Comparison of ENCODE assay signal across 14 cellular contexts in genomic region chr10:77245953-77246352, GRCh38.
DNase-seq lines count a peak whose midpoint lies in the region; ATAC-seq and TF ChIP-seq lines count a peak whose summit lies in the region.
"Had no signal": no experiment of that assay in that cellular context is flagged by ENCODE, and none has a peak within 500 bp of the region (broad histone marks: within the 10 kb centered on the region; RNA-seq: fewer than 3 reads in every experiment).

No MANE protein-coding gene starts in this region.

- TF ChIP-seq CTCF in IMR-90 (conservative IDR thresholded peaks at IDR 0.05; ENCODE audit: low read depth, low read length) (no peak), upper lobe of left lung (IDR thresholded peaks at IDR 0.05) (no peak)

- no peak overlapping the region for H3K9ac ChIP-seq in IMR-90 (ENCODE audit: low read depth, low read length)
- no peak overlapping the region for H3K9ac ChIP-seq in adipocyte (ENCODE audit: low read length)

- peak overlapping the region; percentile 60 for H2BK120ac ChIP-seq in IMR-90 (ENCODE audit: low read depth, low read length)

- H2BK20ac ChIP-seq in IMR-90 (ENCODE audit: low read depth, low read length), result peak overlapping the region; percentile 53; the same call in 1 of the 2 replicates

- no peak overlapping the region for H3K56ac ChIP-seq in IMR-90 (ENCODE audit: extremely low read depth, insufficient read depth, low read length)

- H2AK9ac ChIP-seq in IMR-90 (replicated peaks; ENCODE audit: low read depth, low read length, poor library complexity), result no peak overlapping the region

- no peaks in the 10 kb centered on the region for H4K20me1 ChIP-seq in IMR-90 (ENCODE audit: insufficient read depth, low read length)

- ATAC-seq in IMR-90 (ENCODE audit: low read depth), result no peak
- peak; percentile 17 to 67 for ATAC-seq in upper lobe of left lung (ENCODE audit: low FRiP score in 2 of 2)
- ATAC-seq in activated T-helper 17 cell treated with anti-CD3 and anti-CD28 coated beads, Interleukin-2, amount 50 U/mL, for 72 hours (replicated peaks), result no peak
- no peak for ATAC-seq in GM18907 (IDR thresholded peaks at IDR 0.05; ENCODE audit: unreplicated experiment)

- H3K9me3 ChIP-seq in IMR-90 (ENCODE audit: control insufficient read depth, insufficient read depth, low read length) (no peaks in the 10 kb centered on the region), adipocyte (ENCODE audit: control insufficient read depth, low read length) (no peaks in the 10 kb centered on the region), upper lobe of left lung (no peaks in the 10 kb centered on the region)

- peak overlapping the region in 1 of 2 experiments; percentile 63; a peak in 2 of 4 replicates for H4K8ac ChIP-seq in IMR-90 (ENCODE audit: low read depth in 2 of 2, low read length in 2 of 2)

- in situ Hi-C loops in IMR-90 (cut with MboI; ENCODE audit: low sequenced_read_pairs), result no loop called here

- dilution Hi-C loops in IMR-90 (cut with HindIII; ENCODE audit: low sequenced_read_pairs, unreplicated experiment), result no loop called here

- peak overlapping the region; percentile 9 for H4K5ac ChIP-seq in IMR-90 (ENCODE audit: low read depth, low read length)

- H3K23ac ChIP-seq in IMR-90 (ENCODE audit: low read depth, low read length), result peak overlapping the region; percentile 43; the same call in 1 of the 2 replicates

- H2BK15ac ChIP-seq in IMR-90 (ENCODE audit: low read depth, low read length), result peak overlapping the region; percentile 35; the same call in 1 of the 3 replicates

- peak overlapping the region; percentile 36; the same call in 1 of the 2 replicates for H3K14ac ChIP-seq in IMR-90 (replicated peaks; ENCODE audit: low read depth, low read length)

- H3K27me3 ChIP-seq in IMR-90 (ENCODE audit: control insufficient read depth, insufficient read depth, low read length) (no peaks in the 10 kb centered on the region), adipocyte (replicated peaks; ENCODE audit: control insufficient read depth, insufficient read depth, low read length) (no peaks in the 10 kb centered on the region), upper lobe of left lung (no peaks in the 10 kb centered on the region)
- H3K27me3 ChIP-seq: dorsolateral prefrontal cortex had no signal

- no peak overlapping the region for H3K27ac Mint-ChIP-seq in activated T-helper 17 cell treated with anti-CD3 and anti-CD28 coated beads, Interleukin-2, amount 50 U/mL, for 72 hours
- H3K27ac Mint-ChIP-seq: activated CD4-positive, alpha-beta memory T cell treated with anti-CD3 and anti-CD28 coated beads, Interleukin-2, amount 10 ng/mL, durations not matched to agents 7 days and 5 days; activated naive CD4-positive, alpha-beta T cell treated with anti-CD3 and anti-CD28 coated beads, Interleukin-2, amount 50 U/mL, for 24 hours had no signal

- peak overlapping the region; percentile 36; the same call in 1 of the 2 replicates for H3K4me2 ChIP-seq in IMR-90 (ENCODE audit: low read depth, low read length)

- no peaks in the 10 kb centered on the region for H3K4me1 Mint-ChIP-seq in activated T-helper 17 cell treated with anti-CD3 and anti-CD28 coated beads, Interleukin-2, amount 50 U/mL, for 72 hours
- H3K4me1 Mint-ChIP-seq: activated CD4-positive, alpha-beta memory T cell treated with anti-CD3 and anti-CD28 coated beads, Interleukin-2, amount 10 ng/mL, durations not matched to agents 7 days and 5 days; activated naive CD4-positive, alpha-beta T cell treated with anti-CD3 and anti-CD28 coated beads, Interleukin-2, amount 50 U/mL, for 24 hours had no signal

- H3K79me1 ChIP-seq in IMR-90 (ENCODE audit: low read depth in 1 of 2, low read length in 2 of 2), result no peaks in the 10 kb centered on the region

- peaks cover 16% of the 10 kb centered on the region for H3K4me1 ChIP-seq in IMR-90 (ENCODE audit: control insufficient read depth, insufficient read depth, low read length)
- H3K4me1 ChIP-seq in adipocyte (ENCODE audit: control insufficient read depth, insufficient read depth, low read length), result peaks cover 37% of the 10 kb centered on the region
- H3K4me1 ChIP-seq in upper lobe of left lung, result peaks cover 4 to 18% (median 7%) of the 10 kb centered on the region in 4 donors

- intact Hi-C loops in IMR-90 (cut with micrococcal nuclease), result no loop called here

- CTCF ChIA-PET in IMR-90 (lab: Yijun Ruan, JAX), result interaction anchor here (1.2 to 1.3 kb wide), 2 partner anchors 45 to 147 kb away, joined by 3 to 4 read pairs; no protein-coding TSS in a partner anchor

- TF ChIP-seq RAD21 in IMR-90 (IDR thresholded peaks at IDR 0.05; ENCODE audit: low read length), result no peak

- peak overlapping the region; percentile 52; the same call in 1 of the 2 replicates for H2AK5ac ChIP-seq in IMR-90 (ENCODE audit: low read depth, low read length)

- H3K36me3 Mint-ChIP-seq in activated T-helper 17 cell treated with anti-CD3 and anti-CD28 coated beads, Interleukin-2, amount 50 U/mL, for 72 hours (ENCODE audit: low read depth), result no peaks in the 10 kb centered on the region
- H3K36me3 Mint-ChIP-seq: activated naive CD4-positive, alpha-beta T cell treated with anti-CD3 and anti-CD28 coated beads, Interleukin-2, amount 50 U/mL, for 24 hours had no signal

- no peak overlapping the region for H2AFZ ChIP-seq in IMR-90 (replicated peaks; ENCODE audit: low read length, poor library complexity)

- peak; percentile 51 for DNase-seq in IMR-90
- peak; percentile 60 for DNase-seq in adipocyte (ENCODE audit: low read depth)
- DNase-seq in iris pigment epithelial cell (ENCODE audit: low read depth), result peak; percentile 71
- no peak for DNase-seq in upper lobe of left lung
- no peak for DNase-seq in NCI-H1694 treated with DMSO at 0.1 percent for 48 hours (lab: John Stamatoyannopoulos, UW)
- DNase-seq: activated CD4-positive, alpha-beta memory T cell treated with anti-CD3 and anti-CD28 coated beads, Interleukin-2, amount 10 ng/mL, durations not matched to agents 7 days and 5 days; DMS 273 treated with DMSO at 0.1 percent for 48 hours; dorsolateral prefrontal cortex; NCI-H1092 treated with DMSO at 0.1 percent for 48 hours; NCI-H526; small intestine had no signal

- H3K4me3 ChIP-seq in IMR-90 (ENCODE audit: insufficient read depth, low read depth, low read length), result no peak overlapping the region
- H3K4me3 ChIP-seq in adipocyte (ENCODE audit: low read length), result no peak overlapping the region
- no peak overlapping the region for H3K4me3 ChIP-seq in upper lobe of left lung

- no peak overlapping the region; the same call in 1 of the 2 replicates for H3K27ac ChIP-seq in IMR-90 (ENCODE audit: insufficient read depth, low read length)
- no peak overlapping the region for H3K27ac ChIP-seq in upper lobe of left lung

- H4K91ac ChIP-seq in IMR-90 (ENCODE audit: insufficient read depth, low read depth, low read length), result peak overlapping the region; percentile 73

- H3K27me3 Mint-ChIP-seq in activated T-helper 17 cell treated with anti-CD3 and anti-CD28 coated beads, Interleukin-2, amount 50 U/mL, for 72 hours, result no peaks in the 10 kb centered on the region
- H3K27me3 Mint-ChIP-seq: activated CD4-positive, alpha-beta memory T cell treated with anti-CD3 and anti-CD28 coated beads, Interleukin-2, amount 10 ng/mL, durations not matched to agents 7 days and 5 days; activated naive CD4-positive, alpha-beta T cell treated with anti-CD3 and anti-CD28 coated beads, Interleukin-2, amount 50 U/mL, for 24 hours had no signal

- peak overlapping the region; percentile 27; the same call in 1 of the 2 replicates for H3K4ac ChIP-seq in IMR-90 (ENCODE audit: low read depth, low read length)

- TF ChIP-seq POLR2A in IMR-90 (IDR thresholded peaks at IDR 0.05; ENCODE audit: low read depth, low read length) (no peak), upper lobe of left lung (IDR thresholded peaks at IDR 0.05) (no peak)

- H2BK5ac ChIP-seq in IMR-90 (ENCODE audit: low read depth, low read length, poor library complexity, severe bottlenecking), result no peak overlapping the region

- no peak overlapping the region for H3K4me3 Mint-ChIP-seq in activated T-helper 17 cell treated with anti-CD3 and anti-CD28 coated beads, Interleukin-2, amount 50 U/mL, for 72 hours
- H3K4me3 Mint-ChIP-seq: activated CD4-positive, alpha-beta memory T cell treated with anti-CD3 and anti-CD28 coated beads, Interleukin-2, amount 10 ng/mL, durations not matched to agents 7 days and 5 days; activated naive CD4-positive, alpha-beta T cell treated with anti-CD3 and anti-CD28 coated beads, Interleukin-2, amount 50 U/mL, for 24 hours had no signal

- H3K18ac ChIP-seq in IMR-90 (ENCODE audit: low read depth, low read length), result peak overlapping the region; percentile 58

- POLR2A ChIA-PET in IMR-90 (lab: Charles Lee; ENCODE audit: unreplicated experiment), result no interaction called here

- H3K9me1 ChIP-seq in IMR-90 (ENCODE audit: insufficient read depth, low read length), result peaks cover 8% of the 10 kb centered on the region

- no TSS peak for BruUV-seq in IMR-90 (replicated peaks; lab: Mats Ljungman, UMichigan)

- H3K36me3 ChIP-seq in IMR-90 (ENCODE audit: control insufficient read depth, insufficient read depth, low read length) (no peaks in the 10 kb centered on the region), adipocyte (ENCODE audit: control insufficient read depth, insufficient read depth, low read length, severe bottlenecking) (no peaks in the 10 kb centered on the region), upper lobe of left lung (no peaks in the 10 kb centered on the region)

- no peak for TF ChIP-seq EP300 in upper lobe of left lung (IDR thresholded peaks at IDR 0.05)

- H3K9me3 Mint-ChIP-seq in activated T-helper 17 cell treated with anti-CD3 and anti-CD28 coated beads, Interleukin-2, amount 50 U/mL, for 72 hours, result no peaks in the 10 kb centered on the region
- H3K9me3 Mint-ChIP-seq: activated CD4-positive, alpha-beta memory T cell treated with anti-CD3 and anti-CD28 coated beads, Interleukin-2, amount 10 ng/mL, durations not matched to agents 7 days and 5 days; activated naive CD4-positive, alpha-beta T cell treated with anti-CD3 and anti-CD28 coated beads, Interleukin-2, amount 50 U/mL, for 24 hours had no signal

- WGBS in IMR-90 (ENCODE audit: extremely low coverage in 2 of 2, insufficient read length in 1 of 2), 2 experiments, result no CpG with 5 or more reads among the region's 1 CpG
- WGBS in upper lobe of left lung, 2 donors, result 50 to 67% methylated on average over 1 of the region's 1 CpG

TF ChIP-seq in IMR-90, 13 proteins besides CTCF, POLR2A, EP300 and RAD21:
- TF ChIP-seq MAFK (IDR thresholded peaks at IDR 0.05; ENCODE audit: low read depth, low read length), result no peak
- peak; percentile 90 for TF ChIP-seq CEBPB (IDR thresholded peaks at IDR 0.05; ENCODE audit: low read depth, low read length)

Comparison
In these comparisons a context has a peak if more than half of its experiments do, and no peak if none do; other contexts are left out.
1. ATAC-seq: peak in upper lobe of left lung (2 of 2); none in IMR-90 (single experiment), activated T-helper 17 cell treated with anti-CD3 and anti-CD28 coated beads, Interleukin-2, amount 50 U/mL, for 72 hours (single experiment) and GM18907 (single experiment).
2. DNase-seq: peak in IMR-90 (single experiment), adipocyte (single experiment) and iris pigment epithelial cell (single experiment); none in upper lobe of left lung (0 of 2) and NCI-H1694 treated with DMSO at 0.1 percent for 48 hours (single experiment).